In the genomic region with DNA sequence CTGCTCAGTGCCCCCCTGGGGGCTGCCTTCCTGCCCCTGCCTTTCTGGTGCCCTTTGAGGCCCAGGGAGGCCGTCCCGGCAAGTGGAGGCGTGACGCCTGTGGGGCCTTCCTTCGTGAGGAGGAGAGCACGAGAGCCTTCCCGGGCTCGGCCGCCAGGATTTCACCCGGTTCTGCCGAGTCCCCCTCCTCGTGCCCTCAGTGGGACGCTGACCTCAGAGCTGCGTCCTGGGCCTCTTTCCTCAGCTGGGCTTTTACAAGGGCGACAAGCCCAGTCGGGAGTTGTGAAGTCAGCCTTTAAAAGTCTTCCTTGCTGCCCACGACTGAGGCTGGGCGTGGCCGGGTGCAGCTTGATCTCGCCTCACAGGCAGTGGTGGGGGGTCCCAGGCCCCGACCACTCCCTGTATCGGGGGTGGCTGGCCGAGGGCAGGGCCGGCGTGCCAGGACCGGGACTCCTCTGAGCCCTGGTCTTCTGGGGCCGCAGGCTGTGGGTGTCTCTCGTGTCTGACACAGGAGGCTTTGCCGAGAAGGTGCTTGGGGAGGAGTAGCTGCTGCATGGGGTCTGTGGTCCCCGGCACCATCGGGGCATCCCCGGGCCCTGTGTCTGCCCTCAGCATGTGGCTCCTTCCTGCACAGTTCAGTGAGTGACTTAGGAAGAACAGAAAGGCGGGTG, we compare ENCODE assay signal across 11 cellular contexts. TPM values are rescaled to one million over a fixed set of nuclear protein-coding genes. Genes with fewer than 3 reads are reported as not detected.
DNase-seq lines count a peak whose midpoint lies in the region; ATAC-seq and TF ChIP-seq lines count a peak whose summit lies in the region.
"Had no signal": no experiment of that assay in that cellular context is flagged by ENCODE, and none has a peak within 500 bp of the region (broad histone marks: within the 10 kb centered on the region; RNA-seq: fewer than 3 reads in every experiment).

No MANE protein-coding gene starts in this region.

- TF ChIP-seq CTCF in thoracic aorta (IDR thresholded peaks at IDR 0.05), result no peak
- TF ChIP-seq CTCF in osteoblast (IDR thresholded peaks at IDR 0.05; ENCODE audit: extremely low read depth, low read depth, low read length), result no peak

- H3K36me3 ChIP-seq in NT2/D1 (ENCODE audit: insufficient read depth, insufficient read length, low read length), result peaks cover 5% of the 10 kb centered on the region
- H3K36me3 ChIP-seq in esophagus (ENCODE audit: control insufficient read depth in 2 of 2, insufficient read depth in 2 of 2, low read length in 1 of 2), result no peaks in the 10 kb centered on the region
- peaks cover 0 to 3% of the 10 kb centered on the region in 2 donors for H3K36me3 ChIP-seq in mucosa of rectum (ENCODE audit: control insufficient read depth in 2 of 2, insufficient read depth in 2 of 2, low read length in 2 of 2)
- no peaks in the 10 kb centered on the region for H3K36me3 ChIP-seq in thoracic aorta
- peaks cover 37% of the 10 kb centered on the region for H3K36me3 ChIP-seq in osteoblast (ENCODE audit: insufficient read depth, low read length)
- peaks cover 2% of the 10 kb centered on the region for H3K36me3 ChIP-seq in mesendoderm (ENCODE audit: control insufficient read depth, insufficient read depth, low read length)
- no peaks in the 10 kb centered on the region; the same call in 1 of the 2 replicates for H3K36me3 ChIP-seq in H7 (replicated peaks; ENCODE audit: control insufficient read depth, insufficient read depth, low read length)

- no peak overlapping the region for H2BK15ac ChIP-seq in mesendoderm (replicated peaks; ENCODE audit: low read depth)

- no peak overlapping the region for H4K8ac ChIP-seq in mesendoderm (ENCODE audit: low read depth, low read length)

- no peak overlapping the region for H3K18ac ChIP-seq in mesendoderm (ENCODE audit: low read length)

- no peak overlapping the region for H2AFZ ChIP-seq in osteoblast (ENCODE audit: low read length)

- H3K9me3 ChIP-seq in NT2/D1 (ENCODE audit: insufficient read depth, low read length) (no peaks in the 10 kb centered on the region), esophagus (ENCODE audit: control insufficient read depth in 2 of 2, insufficient read depth in 1 of 2, low read depth in 1 of 2, low read length in 1 of 2) (peaks cover 0 to 2% of the 10 kb centered on the region in 2 donors), mucosa of rectum (ENCODE audit: control insufficient read depth in 2 of 2, low read length in 2 of 2) (no peaks in the 10 kb centered on the region), thoracic aorta (no peaks in the 10 kb centered on the region), osteoblast (ENCODE audit: low read depth, low read length) (no peaks in the 10 kb centered on the region)

- H3K56ac ChIP-seq in mesendoderm (ENCODE audit: low read length), result no peak overlapping the region

- H3K27ac ChIP-seq in esophagus (ENCODE audit: low read depth in 2 of 2, low read length in 1 of 2) (peak overlapping the region; percentile 76 to 87), mucosa of rectum (ENCODE audit: low read depth in 2 of 2, low read length in 2 of 2) (peak overlapping the region; percentile 72 to 86), thoracic aorta (peak overlapping the region; percentile 88 to 96), osteoblast (ENCODE audit: low read depth, low read length) (no peak overlapping the region), mesendoderm (ENCODE audit: low read depth, low read length) (no peak overlapping the region)

- no peak overlapping the region for H2BK5ac ChIP-seq in mesendoderm (ENCODE audit: low read length)

- H2BK120ac ChIP-seq in mesendoderm (ENCODE audit: low read depth, low read length), result no peak overlapping the region

- H4K5ac ChIP-seq in mesendoderm (ENCODE audit: low read length), result no peak overlapping the region

- no peak for DNase-seq in NT2/D1 (ENCODE audit: low read depth, low spot score)
- DNase-seq in thoracic aorta (ENCODE audit: low spot score), result no peak
- DNase-seq in osteoblast (ENCODE audit: insufficient read length, low spot score, missing footprints), result no peak
- DNase-seq in NCI-H345 (lab: John Stamatoyannopoulos, UW), result no peak
- DNase-seq in mesendoderm, result no peak
- no peak for DNase-seq in H7
- DNase-seq: NCI-H1105 had no signal

- no peak overlapping the region for H2AK5ac ChIP-seq in mesendoderm (ENCODE audit: low read length)

- no peak overlapping the region for H3K4me2 ChIP-seq in osteoblast (ENCODE audit: insufficient read depth, low read length)
- no peak overlapping the region for H3K4me2 ChIP-seq in mesendoderm (ENCODE audit: low read length)

- H3K79me2 ChIP-seq in osteoblast (ENCODE audit: insufficient read depth, low read length) (peaks cover 82% of the 10 kb centered on the region), mesendoderm (ENCODE audit: control insufficient read depth, insufficient read depth, low read length) (peaks cover 4% of the 10 kb centered on the region)

- peaks cover 19% of the 10 kb centered on the region for H3K4me1 ChIP-seq in NT2/D1 (ENCODE audit: insufficient read depth, insufficient read length)
- H3K4me1 ChIP-seq in esophagus (ENCODE audit: control insufficient read depth in 2 of 2, insufficient read depth in 2 of 2, low read length in 1 of 2), result peaks cover 5 to 32% of the 10 kb centered on the region in 2 donors
- peaks cover 24 to 28% of the 10 kb centered on the region in 2 donors for H3K4me1 ChIP-seq in mucosa of rectum (ENCODE audit: control insufficient read depth in 2 of 2, insufficient read depth in 2 of 2, low read length in 2 of 2)
- H3K4me1 ChIP-seq in thoracic aorta (ENCODE audit: control insufficient read depth in 1 of 2, low read depth in 2 of 2), result peaks cover 51 to 74% of the 10 kb centered on the region in 2 donors
- peaks cover 32% of the 10 kb centered on the region for H3K4me1 ChIP-seq in osteoblast (ENCODE audit: insufficient read depth, low read length)
- H3K4me1 ChIP-seq in mesendoderm (ENCODE audit: control insufficient read depth, low read depth, low read length), result no peaks in the 10 kb centered on the region

- no peak overlapping the region for H3K4ac ChIP-seq in mesendoderm (ENCODE audit: low read depth, low read length)

- 31 to 49% methylated on average over 33 of the region's 33 CpGs for WGBS in esophagus, 2 donors
- WGBS in mesendoderm (ENCODE audit: extremely low coverage, insufficient coverage, low lambda C conversion rate), result no CpG with 5 or more reads among the region's 33 CpGs

- H3K9ac ChIP-seq in NT2/D1 (ENCODE audit: insufficient read length, low read depth) (peak overlapping the region; percentile 56), mucosa of rectum (ENCODE audit: low read depth in 1 of 2, low read length in 2 of 2) (peak overlapping the region in 1 of 2 donors; percentile 38), mesendoderm (ENCODE audit: low read length) (no peak overlapping the region)

- H3K27me3 ChIP-seq in NT2/D1 (ENCODE audit: insufficient read depth, insufficient read length) (no peaks in the 10 kb centered on the region), esophagus (ENCODE audit: control insufficient read depth in 1 of 2, insufficient read depth in 2 of 2, low read length in 2 of 2) (no peaks in the 10 kb centered on the region), mucosa of rectum (ENCODE audit: control insufficient read depth in 2 of 2, insufficient read depth in 2 of 2, low read length in 2 of 2) (no peaks in the 10 kb centered on the region), thoracic aorta (replicated peaks; ENCODE audit: insufficient read depth) (no peaks in the 10 kb centered on the region), osteoblast (ENCODE audit: insufficient read depth, low read length) (no peaks in the 10 kb centered on the region), mesendoderm (ENCODE audit: insufficient read depth, low read length, poor library complexity) (no peaks in the 10 kb centered on the region), H7 (ENCODE audit: control insufficient read depth, insufficient read depth, low read length) (no peaks in the 10 kb centered on the region)

- peak; percentile 14 for ATAC-seq in thoracic aorta (ENCODE audit: insufficient number of reproducible peaks, low FRiP score, low read depth)

- no peak overlapping the region for H3K23ac ChIP-seq in mesendoderm (ENCODE audit: low read length)

- peaks cover 4% of the 10 kb centered on the region for H3K79me1 ChIP-seq in mesendoderm (ENCODE audit: low read length)

- peaks cover 77% of the 10 kb centered on the region for H4K20me1 ChIP-seq in osteoblast (ENCODE audit: insufficient read depth, low read length)

- H3K4me3 ChIP-seq in NT2/D1 (ENCODE audit: insufficient read length, low read depth) (no peak overlapping the region), esophagus (ENCODE audit: low read depth in 1 of 2, low read length in 2 of 2) (no peak overlapping the region), mucosa of rectum (ENCODE audit: low read length in 2 of 2) (peak overlapping the region in 1 of 2 donors; percentile 10), thoracic aorta (peak overlapping the region; percentile 65), osteoblast (ENCODE audit: insufficient read depth, low read length) (no peak overlapping the region), mesendoderm (ENCODE audit: low read length) (no peak overlapping the region), H7 (ENCODE audit: insufficient read depth, low read depth, low read length) (no peak overlapping the region)

RNA-seq across cellular contexts. Expression of gene FAM20C, which starts 41.8 kb away (rescaled TPM):
- 10 to 100 TPM in 1 of 2 donors, 1 to 10 TPM in 1; 6.9 to 11.5 TPM for polyA plus RNA-seq in esophagus
- total RNA-seq in thoracic aorta (100 to 1,000 TPM in 1 of 2 donors, 10 to 100 TPM in 1; 32.5 to 106 TPM), osteoblast (38.6 and 46.0 TPM in 2 replicates)
- polyA plus RNA-seq in mesendoderm (2013, experiment 1 of 2), result 14.5 TPM
- 15.4 TPM for polyA plus RNA-seq in mesendoderm (2013, experiment 2 of 2)
- total RNA-seq in H7 (2014; rRNA removed; shearing (Covaris generic)), result 63.2 and 71.5 TPM in 2 replicates

RNA-seq across cellular contexts. Expression of gene FOXL3, which starts 55.8 kb away (rescaled TPM):
- polyA plus RNA-seq in esophagus, result not detected
- total RNA-seq in thoracic aorta (not detected), osteoblast (not detected in 2 replicates)
- polyA plus RNA-seq in mesendoderm (2013, experiment 1 of 2), result not detected
- not detected for polyA plus RNA-seq in mesendoderm (2013, experiment 2 of 2)
- not detected in 2 replicates for total RNA-seq in H7 (2014; rRNA removed; shearing (Covaris generic))
- total RNA-seq: activated T-helper 2 cell treated with anti-CD3 and anti-CD28 coated beads, Interferon-gamma antibody, Interleukin-2, Interleukin-4, amounts not matched to agents 10 μg/mL and 5 μg/mL and 100 μg/mL, durations not matched to agents 14 hours and 24 hours and 36 hours; subcutaneous adipose tissue had no signal

Comparison
In these comparisons a context has a peak if more than half of its experiments do, and no peak if none do; other contexts are left out.
1. H3K27ac ChIP-seq: peak in esophagus (2 of 2), mucosa of rectum (2 of 2) and thoracic aorta (2 of 2); none in osteoblast (single experiment) and mesendoderm (single experiment).